25 cellular contexts compared by ENCODE assay signal in genomic region chr11:130216591-130217132, GRCh38. TPM values are rescaled to one million over a fixed set of nuclear protein-coding genes. Genes with fewer than 3 reads are reported as not detected.
A peak's percentile ranks its signal among the peaks of the same experiment; 100 is the strongest.
DNase-seq lines count a peak whose midpoint lies in the region; ATAC-seq and TF ChIP-seq lines count a peak whose summit lies in the region.
"Had no signal": no experiment of that assay in that cellular context is flagged by ENCODE, and none has a peak within 500 bp of the region (broad histone marks: within the 10 kb centered on the region; RNA-seq: fewer than 3 reads in every experiment).

No MANE protein-coding gene starts in this region.

- intact Hi-C loops in cardiac septum (cut with DNase I) (loop anchor here (10.0 kb wide), 1 partner anchor 678 kb away; no protein-coding TSS in a partner anchor), left ventricle myocardium superior (cut with micrococcal nuclease) (loop anchor here (10.0 kb wide), 2 partner anchors 208 to 658 kb away; partner anchors contain the start of gene ADAMTS8)

- H2AFZ ChIP-seq in osteoblast (ENCODE audit: low read length) (no peak overlapping the region), hepatocyte (no peak overlapping the region)

- TF ChIP-seq CTCF in osteoblast (IDR thresholded peaks at IDR 0.05; ENCODE audit: extremely low read depth, low read depth, low read length) (no peak), hepatocyte (IDR thresholded peaks at IDR 0.05; ENCODE audit: poor library complexity) (no peak)

- H3K4me2 ChIP-seq in osteoblast (ENCODE audit: insufficient read depth, low read length), result no peak overlapping the region
- no peak overlapping the region for H3K4me2 ChIP-seq in hepatocyte
- H3K4me2 ChIP-seq: A549, smooth muscle cell had no signal

- H3K4me3 ChIP-seq in osteoblast (ENCODE audit: insufficient read depth, low read length), result no peak overlapping the region
- H3K4me3 ChIP-seq in hepatocyte, result no peak overlapping the region
- H3K4me3 ChIP-seq: A549, MG63, psoas muscle, smooth muscle cell had no signal

- ATAC-seq in left ventricle myocardium superior (no peak), GM19035 (IDR thresholded peaks at IDR 0.05; ENCODE audit: unreplicated experiment) (no peak), GM19467 (IDR thresholded peaks at IDR 0.05; ENCODE audit: unreplicated experiment) (no peak)
- ATAC-seq: A549, psoas muscle had no signal

- H3K36me3 ChIP-seq in osteoblast (ENCODE audit: insufficient read depth, low read length) (no peaks in the 10 kb centered on the region), hepatocyte (replicated peaks; ENCODE audit: insufficient read depth, low read depth) (no peaks in the 10 kb centered on the region)
- H3K36me3 ChIP-seq: MG63 had no signal

- H3K9me3 ChIP-seq in osteoblast (ENCODE audit: low read depth, low read length) (no peaks in the 10 kb centered on the region), hepatocyte (ENCODE audit: low read depth) (no peaks in the 10 kb centered on the region)
- H3K9me3 ChIP-seq: A549, MG63, psoas muscle had no signal

- WGBS in hepatocyte (ENCODE audit: low lambda C conversion rate, missing lambda C conversion rate), result 78% methylated on average over 17 of the region's 17 CpGs

- H3K4me1 ChIP-seq in osteoblast (ENCODE audit: insufficient read depth, low read length) (no peaks in the 10 kb centered on the region), hepatocyte (ENCODE audit: insufficient read depth) (peaks cover 3% of the 10 kb centered on the region)
- H3K4me1 ChIP-seq: A549, psoas muscle had no signal

- DNase-seq in cardiac septum (ENCODE audit: low spot score), result peak; percentile 12
- no peak for DNase-seq in left ventricle myocardium superior
- peak; percentile 4 for DNase-seq in kidney tubule cell (ENCODE audit: low spot score)
- DNase-seq in osteoblast (ENCODE audit: insufficient read length, low spot score, missing footprints), result peak; percentile 23
- DNase-seq in EL, result no peak
- DNase-seq in hepatocyte (ENCODE audit: low spot score), result no peak
- DNase-seq: activated CD4-positive, alpha-beta T cell treated with anti-CD3 and anti-CD28 coated beads, Interleukin-2, amount 50 U/mL, for 1 hour; activated naive CD4-positive, alpha-beta T cell; COR-L47; H9; MG63; NCI-H1436; NCI-H510A treated with DMSO at 0.1 percent for 48 hours; psoas muscle; stimulated activated CD4-positive, alpha-beta T cell treated with anti-CD3 and anti-CD28 coated beads, Interleukin-4, amount 100 ng/mL, for 1 hour; stimulated activated naive CD4-positive, alpha-beta T cell had no signal

- H3K9me2 ChIP-seq in hepatocyte (replicated peaks; ENCODE audit: insufficient read depth), result no peaks in the 10 kb centered on the region

- H3K27ac ChIP-seq in osteoblast (ENCODE audit: low read depth, low read length) (no peak overlapping the region), hepatocyte (no peak overlapping the region)
- H3K27ac ChIP-seq: A549, psoas muscle, VCaP had no signal

- H4K20me1 ChIP-seq in osteoblast (ENCODE audit: insufficient read depth, low read length) (no peaks in the 10 kb centered on the region), hepatocyte (ENCODE audit: insufficient read depth, poor library complexity, severe bottlenecking) (no peaks in the 10 kb centered on the region)

- peaks cover 51% of the 10 kb centered on the region for H3K27me3 ChIP-seq in osteoblast (ENCODE audit: insufficient read depth, low read length)
- H3K27me3 ChIP-seq in hepatocyte, result no peaks in the 10 kb centered on the region
- H3K27me3 ChIP-seq: MG63 had no signal

- no peaks in the 10 kb centered on the region for H3K79me2 ChIP-seq in osteoblast (ENCODE audit: insufficient read depth, low read length)
- no peaks in the 10 kb centered on the region for H3K79me2 ChIP-seq in hepatocyte

RNA-seq across cellular contexts. Expression of gene ST14, which starts 57.1 kb away (rescaled TPM):
- total RNA-seq in cardiac septum (0.65 TPM), left ventricle myocardium superior (2.1 TPM), osteoblast (under 0.01 TPM in 1 of 2 replicates, not detected in the other), hepatocyte (80.8 and 85.2 TPM in 2 replicates)
- 81.4 and 93.3 TPM in 2 replicates for polyA plus RNA-seq in hepatocyte
- total RNA-seq: Daoy; T-helper 2 cell treated with Interferon-gamma antibody and Interleukin-4, amounts not matched to agents 100 ng/mL and 5 ng/mL, for 36 hours had no signal
- polyA plus RNA-seq: BJ, neural cell had no signal

Comparison
In these comparisons a context has a peak if more than half of its experiments do, and no peak if none do; other contexts are left out.
1. DNase-seq: peak in cardiac septum (single experiment), kidney tubule cell (single experiment) and osteoblast (single experiment); none in left ventricle myocardium superior (single experiment), EL (single experiment) and hepatocyte (single experiment).
2. RNA of gene ST14, which starts 57.1 kb away (total RNA-seq): 80.8 to 85.2 TPM in hepatocyte; 2.1 TPM in left ventricle myocardium superior (single experiment), 0.65 TPM in cardiac septum (single experiment) and under 0.01 TPM in osteoblast; every median in the first group is over 10 times any median in the second.